Comparison of ENCODE assay signal across 21 cellular contexts in genomic region chr3:120101624-120102023, GRCh38.
"Had no signal": no experiment of that assay in that cellular context is flagged by ENCODE, and none has a peak within 500 bp of the region (broad histone marks: within the 10 kb centered on the region; RNA-seq: fewer than 3 reads in every experiment).

No MANE protein-coding gene starts in this region.

- ATAC-seq: activated CD4-positive, CD25-positive, alpha-beta regulatory T cell treated with anti-CD3 and anti-CD28 coated beads, Interleukin-2, amount 50 U/mL, for 24 hours; activated T-cell treated with anti-CD3 and anti-CD28 coated beads, Interleukin-2, amount 50 U/mL, for 72 hours; left lobe of liver; natural killer cell; sciatic nerve had no signal

- H3K27me3 ChIP-seq: vagina had no signal

- H3K9me3 ChIP-seq: thoracic aorta, vagina had no signal

- H3K27ac ChIP-seq: thoracic aorta, vagina, VCaP had no signal

- DNase-seq: activated CD4-positive, alpha-beta memory T cell treated with anti-CD3 and anti-CD28 coated beads, Interleukin-2, amount 10 ng/mL, durations not matched to agents 7 days and 5 days; activated CD4-positive, alpha-beta T cell treated with anti-CD3 and anti-CD28 coated beads, Interleukin-2, amount 10 ng/mL, durations not matched to agents 24 days and 14 days; activated effector memory CD4-positive, alpha-beta T cell treated with anti-CD3 and anti-CD28 coated beads, Interleukin-2, amount 50 U/mL, for 16 hours; activated naive CD4-positive, alpha-beta T cell treated with anti-CD3 and anti-CD28 coated beads, Interleukin-2, amount 10 ng/mL, durations not matched to agents 7 days and 5 days; activated T-cell treated with anti-CD3 and anti-CD28 coated beads, Interleukin-2, amount 50 U/mL, for 72 hours; amygdala; erythroblast; foreskin fibroblast; midbrain; natural killer cell; small intestine; stimulated activated CD4-positive, alpha-beta T cell treated with anti-CD3 and anti-CD28 coated beads, Interleukin-2, amount 100 ng/mL, for 24 hours; stimulated activated CD8-positive, alpha-beta memory T cell treated with anti-CD3 and anti-CD28 coated beads, Interleukin-4, amount 100 ng/mL, for 48 hours; stimulated activated naive CD4-positive, alpha-beta T cell treated with Interleukin-2 at 50 U/mL for 16 hours had no signal

- H3K4me3 ChIP-seq: lung, thoracic aorta, vagina had no signal

- H3K36me3 ChIP-seq: thoracic aorta, vagina had no signal
